ENCODE assay signal across 19 cellular contexts in genomic region chr12:121516437-121517011, GRCh38.
DNase-seq lines count a peak whose midpoint lies in the region; ATAC-seq and TF ChIP-seq lines count a peak whose summit lies in the region.
"Had no signal": no experiment of that assay in that cellular context is flagged by ENCODE, and none has a peak within 500 bp of the region (broad histone marks: within the 10 kb centered on the region; RNA-seq: fewer than 3 reads in every experiment).

No MANE protein-coding gene starts in this region.

- CTCF ChIA-PET in WTC11 (lab: Charles Lee) = no interaction called here

- H3K36me3 ChIP-seq in GM23338 (ENCODE audit: insufficient read depth) = peaks cover 17% of the 10 kb centered on the region

- DNase-seq in GM23338 (ENCODE audit: low spot score) = no peak
- no peak for DNase-seq in WTC11 (ENCODE audit: low spot score)
- DNase-seq in left lobe of liver (ENCODE audit: low spot score) = peak; percentile 89
- no peak for DNase-seq in stimulated activated naive CD8-positive, alpha-beta T cell treated with anti-CD3 and anti-CD28 coated beads, Interleukin-15, Interleukin-2, amounts not matched to agents 100 U/mL and 50 U/mL, for 24 hours
- no peak for DNase-seq in mesothelial cell of epicardium (ENCODE audit: low spot score in 2 of 2, unreplicated experiment in 2 of 2)
- no peak for DNase-seq in NCI-H524 (lab: John Stamatoyannopoulos, UW)
- no peak for DNase-seq in NOMO-1 treated with DMSO at 0.1 percent for 48 hours (lab: John Stamatoyannopoulos, UW; ENCODE audit: unreplicated experiment)
- DNase-seq: CD4-positive, alpha-beta T cell; GDM1; GOT3; IMR-90; MV-4-11; NCI-H1105 treated with DMSO at 0.1 percent for 48 hours; NCI-H2081 treated with DMSO at 0.1 percent for 48 hours; NCI-H446; NCI-H526 treated with DMSO at 0.1 percent for 48 hours; Right ventricle myocardium superior had no signal

- H3K27ac ChIP-seq in GM23338 (ENCODE audit: low read depth) = peak overlapping the region; percentile 90; the same call in 1 of the 2 replicates
- H3K27ac ChIP-seq: BLaER1, KMS-11 had no signal

- no peak overlapping the region for H3K4me2 ChIP-seq in GM23338
- H3K4me2 ChIP-seq: BLaER1, KMS-11 had no signal

- no peak overlapping the region for H3K4me3 ChIP-seq in GM23338
- H3K4me3 ChIP-seq: BLaER1 had no signal

- H3K9me2 ChIP-seq in GM23338 (ENCODE audit: insufficient read depth) = no peaks in the 10 kb centered on the region

- H3K4me1 Mint-ChIP-seq in GM23338 (peaks cover 24% of the 10 kb centered on the region), WTC11 (peaks cover 19% of the 10 kb centered on the region), mesothelial cell of epicardium (peaks cover 8% of the 10 kb centered on the region)

- H3K9me3 Mint-ChIP-seq in GM23338 (peaks cover 9% of the 10 kb centered on the region), WTC11 (peaks cover 7% of the 10 kb centered on the region), mesothelial cell of epicardium (no peaks in the 10 kb centered on the region)
- H3K9me3 Mint-ChIP-seq: CD4-positive, alpha-beta T cell had no signal

- POLR2A ChIA-PET in WTC11 (lab: Charles Lee) = interaction anchor here (0.7 kb wide), 1 partner anchor 1231 kb away, joined by 3 read pairs; no protein-coding TSS in a partner anchor

- H3K79me2 ChIP-seq in GM23338 (replicated peaks; ENCODE audit: insufficient read depth) = peaks cover 21% of the 10 kb centered on the region

- H3K4me1 ChIP-seq in GM23338 (ENCODE audit: insufficient read depth) = peaks cover 13% of the 10 kb centered on the region

- H3K4me3 Mint-ChIP-seq in GM23338 = no peak overlapping the region; the same call in 2 of the 3 replicates
- no peak overlapping the region for H3K4me3 Mint-ChIP-seq in WTC11
- no peak overlapping the region for H3K4me3 Mint-ChIP-seq in mesothelial cell of epicardium
- H3K4me3 Mint-ChIP-seq: CD4-positive, alpha-beta T cell had no signal

- peaks cover 15% of the 10 kb centered on the region; the same call in 1 of the 2 replicates for H3F3A ChIP-seq in GM23338 (replicated peaks; ENCODE audit: low read depth)

- peaks cover 17% of the 10 kb centered on the region for H3K27me3 Mint-ChIP-seq in GM23338 (ENCODE audit: insufficient read depth, low read depth, poor library complexity)
- H3K27me3 Mint-ChIP-seq in WTC11 (ENCODE audit: low read depth) = no peaks in the 10 kb centered on the region
- H3K27me3 Mint-ChIP-seq in mesothelial cell of epicardium (ENCODE audit: low read depth) = no peaks in the 10 kb centered on the region
- H3K27me3 Mint-ChIP-seq: CD4-positive, alpha-beta T cell had no signal

- no peak overlapping the region for H2AFZ ChIP-seq in GM23338

- no peak overlapping the region for H3K27ac Mint-ChIP-seq in GM23338
- H3K27ac Mint-ChIP-seq in WTC11 = peak overlapping the region; percentile 88
- no peak overlapping the region for H3K27ac Mint-ChIP-seq in mesothelial cell of epicardium

- ATAC-seq in GM23338 = no peak
- no peak for ATAC-seq in WTC11
- ATAC-seq in left lobe of liver = peak; percentile 59
- ATAC-seq in stimulated activated naive CD8-positive, alpha-beta T cell treated with anti-CD3 and anti-CD28 coated beads, Interleukin-15, Interleukin-2, amounts not matched to agents 100 U/mL and 50 U/mL, for 24 hours = no peak

- peaks cover 23% of the 10 kb centered on the region for H4K20me1 ChIP-seq in GM23338 (replicated peaks; ENCODE audit: insufficient read depth)
- H4K20me1 ChIP-seq: BLaER1 had no signal

- no peaks in the 10 kb centered on the region for H3K27me3 ChIP-seq in GM23338 (ENCODE audit: insufficient read depth)
- H3K27me3 ChIP-seq: BLaER1 had no signal

- peaks cover 85% of the 10 kb centered on the region for H3K36me3 Mint-ChIP-seq in GM23338 (ENCODE audit: low read depth)
- peaks cover 56% of the 10 kb centered on the region for H3K36me3 Mint-ChIP-seq in WTC11
- peaks cover 30% of the 10 kb centered on the region for H3K36me3 Mint-ChIP-seq in mesothelial cell of epicardium

- TF ChIP-seq CTCF in GM23338 (conservative IDR thresholded peaks at IDR 0.05; ENCODE audit: low read depth in 2 of 2) (no peak), WTC11 (IDR thresholded peaks at IDR 0.05) (no peak), mesothelial cell of epicardium (IDR thresholded peaks at IDR 0.05; ENCODE audit: unreplicated experiment) (no peak)

TF ChIP-seq in GM23338, 12 proteins besides CTCF, POLR2A, EP300 and RAD21 (continues in another document):
- no peak for TF ChIP-seq ETS1 (IDR thresholded peaks at IDR 0.05)
- TF ChIP-seq EZH2phosphoT487 (IDR thresholded peaks at IDR 0.05; ENCODE audit: unreplicated experiment) = no peak
- no peak for TF ChIP-seq STAT1 (IDR thresholded peaks at IDR 0.05; ENCODE audit: unreplicated experiment)
- no peak for TF ChIP-seq CREB1 (CRISPR knock-in tag; IDR thresholded peaks at IDR 0.05; ENCODE audit: low read depth)
- TF ChIP-seq NANOG (IDR thresholded peaks at IDR 0.05; ENCODE audit: borderline replicate concordance) = no peak
- no peak for TF ChIP-seq POLR2AphosphoS5 (IDR thresholded peaks at IDR 0.05; ENCODE audit: low read depth)

TF ChIP-seq in WTC11, 78 proteins besides CTCF, POLR2A, EP300 and RAD21:
- TF ChIP-seq GABPB1 (CRISPR knock-in tag; IDR thresholded peaks at IDR 0.05) (peak; percentile 65; the same call in 1 of the 2 replicates), ETV6 (CRISPR knock-in tag; IDR thresholded peaks at IDR 0.05) (no peak)
